ENCODE assay signal across 8 cellular contexts in the genomic region with DNA sequence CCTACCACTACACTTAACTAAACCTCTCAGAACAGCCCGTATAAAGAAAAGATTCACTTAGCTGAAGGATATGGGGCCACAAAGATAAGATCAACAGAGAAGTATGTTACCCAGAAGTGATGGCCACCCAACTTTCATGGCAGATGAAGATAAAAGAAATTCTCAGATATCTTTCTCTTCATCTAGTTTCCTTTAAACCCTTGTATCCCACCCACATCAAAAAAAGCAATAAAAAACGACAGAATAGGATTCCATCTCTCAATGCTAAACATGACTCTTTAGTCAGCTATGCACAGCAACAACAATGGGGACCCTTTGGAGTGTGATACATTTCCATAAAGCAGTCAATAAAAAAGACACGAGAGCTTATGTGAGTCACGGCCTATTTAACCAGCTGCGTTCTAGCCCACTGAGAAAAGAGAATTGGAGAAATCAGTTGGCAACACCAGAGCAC.
DNase-seq lines count a peak whose midpoint lies in the region; FAIRE-seq and TF ChIP-seq lines count a peak whose summit lies in the region.

No MANE protein-coding gene starts in this region.

- peaks cover 0 to 2% (median 0%) of the 10 kb centered on the region in 3 donors for H3K27me3 Mint-ChIP-seq in immature natural killer cell (ENCODE audit: low read depth in 3 of 3)
- H3K27me3 Mint-ChIP-seq in neural progenitor cell (ENCODE audit: insufficient read depth, low read depth) = no peaks in the 10 kb centered on the region

- H3K36me3 Mint-ChIP-seq in immature natural killer cell = peaks cover 0 to 10% (median 3%) of the 10 kb centered on the region in 3 donors
- H3K36me3 Mint-ChIP-seq in neural progenitor cell = no peaks in the 10 kb centered on the region

- H4K20me1 ChIP-seq in neural progenitor cell (ENCODE audit: low read depth) = no peaks in the 10 kb centered on the region

- intact Hi-C loops in cardiac septum (cut with DNase I) = no loop called here

- H3K27me3 ChIP-seq in neural progenitor cell = no peaks in the 10 kb centered on the region

- H3K9me3 Mint-ChIP-seq in immature natural killer cell (no peaks in the 10 kb centered on the region), neural progenitor cell (no peaks in the 10 kb centered on the region)

- H3K4me3 Mint-ChIP-seq in immature natural killer cell = no peak overlapping the region
- no peak overlapping the region for H3K4me3 Mint-ChIP-seq in neural progenitor cell

- no peak for TF ChIP-seq CTCF in neural progenitor cell (IDR thresholded peaks at IDR 0.05)

- H3K4me1 ChIP-seq in neural progenitor cell = peaks cover 6% of the 10 kb centered on the region

- H3K4me1 Mint-ChIP-seq in immature natural killer cell (peaks cover 27 to 44% of the 10 kb centered on the region in 2 donors), neural progenitor cell (peaks cover 53% of the 10 kb centered on the region)

- H3F3A ChIP-seq in neural progenitor cell (ENCODE audit: low read depth) = no peaks in the 10 kb centered on the region

- no peak overlapping the region for H3K9ac ChIP-seq in neural progenitor cell

- no peak for FAIRE-seq in GM12891 (lab: Jason Lieb, UNC)

- in situ Hi-C loops in SK-MEL-5 (cut with HindIII; ENCODE audit: low pct_unique_long_range_greater_than_20kb, low sequenced_read_pairs) = no loop called here

- H3K36me3 ChIP-seq in neural progenitor cell = no peaks in the 10 kb centered on the region

- H3K27ac Mint-ChIP-seq in immature natural killer cell = peak overlapping the region in 4 of 6 donors; percentile 13 to 62 (median 45)
- H3K27ac Mint-ChIP-seq in neural progenitor cell = no peak overlapping the region

- H3K9me3 ChIP-seq in neural progenitor cell (ENCODE audit: low read depth) = no peaks in the 10 kb centered on the region

- H2AFZ ChIP-seq in neural progenitor cell (replicated peaks) = no peak overlapping the region

- H3K79me2 ChIP-seq in neural progenitor cell (ENCODE audit: low read depth) = no peaks in the 10 kb centered on the region

- no peak overlapping the region for H3K4me3 ChIP-seq in neural progenitor cell

- no peak overlapping the region for H3K4me2 ChIP-seq in neural progenitor cell

- no peak for TF ChIP-seq POLR2A in GM12891 (IDR thresholded peaks at IDR 0.05; ENCODE audit: low read depth, low read length)

- no peak overlapping the region for H3K27ac ChIP-seq in neural progenitor cell

- DNase-seq in COLO829 (ENCODE audit: low spot score) (peak; percentile 82), HS-27A (ENCODE audit: low read depth) (peak; percentile 90), SK-MEL-5 (ENCODE audit: low read depth, low spot score) (peak; percentile 32), immature natural killer cell (no peak), AG20443 (ENCODE audit: low spot score) (no peak), neural progenitor cell (ENCODE audit: low spot score) (no peak), GM12891 (ENCODE audit: insufficient read length, low spot score) (no peak), cardiac septum (ENCODE audit: low spot score) (no peak)

TF ChIP-seq in GM12891, 5 proteins besides CTCF, POLR2A, EP300 and RAD21:
- TF ChIP-seq PAX5 (IDR thresholded peaks at IDR 0.05; ENCODE audit: insufficient read depth, low read length, severe bottlenecking) (no peak), TAF1 (IDR thresholded peaks at IDR 0.05; ENCODE audit: low read depth, low read length) (no peak), POU2F2 (IDR thresholded peaks at IDR 0.05; ENCODE audit: low read depth, low read length) (no peak), POLR2AphosphoS5 (IDR thresholded peaks at IDR 0.05; ENCODE audit: low read depth, low read length) (no peak), SPI1 (IDR thresholded peaks at IDR 0.05; ENCODE audit: low read depth, low read length) (no peak)

Comparison
In these comparisons a context has a peak if more than half of its experiments do, and no peak if none do; other contexts are left out.
1. DNase-seq: peak in COLO829 (single experiment), HS-27A (single experiment) and SK-MEL-5 (single experiment); none in immature natural killer cell (0 of 3), AG20443 (single experiment), neural progenitor cell (single experiment), GM12891 (single experiment) and cardiac septum (single experiment).